In the genomic region with DNA sequence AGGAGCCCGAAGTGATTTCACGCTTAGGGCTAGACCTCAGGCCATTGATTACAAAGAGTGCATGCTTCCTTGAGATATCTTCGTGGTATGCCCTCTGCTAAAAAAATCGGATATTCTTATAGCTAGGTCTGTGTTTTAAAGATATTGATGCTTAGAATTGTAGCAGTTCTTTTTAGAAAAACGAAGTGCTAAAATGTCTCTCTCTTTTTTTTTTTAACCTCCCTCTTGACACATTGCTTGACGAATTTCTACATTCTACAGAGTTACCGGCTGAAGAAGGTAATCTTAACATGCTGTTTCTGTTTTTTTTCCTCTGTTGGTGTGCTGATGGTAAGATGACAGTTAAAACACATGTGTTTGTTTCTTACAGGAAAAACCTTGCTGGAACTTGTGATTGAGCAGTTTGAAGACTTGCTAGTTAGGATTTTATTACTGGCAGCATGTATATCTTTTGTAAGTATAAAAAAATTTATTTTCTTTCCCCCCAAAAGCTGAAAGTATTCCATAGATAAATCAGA, we compare ENCODE assay signal across 8 cellular contexts. TPM values are rescaled to one million over a fixed set of nuclear protein-coding genes. Genes with fewer than 3 reads are reported as not detected.
DNase-seq lines count a peak whose midpoint lies in the region; ATAC-seq and TF ChIP-seq lines count a peak whose summit lies in the region.

No MANE protein-coding gene starts in this region.

- DNase-seq in H7 (no peak), SK-N-MC (ENCODE audit: low read depth, low spot score) (no peak), fibroblast of villous mesenchyme (ENCODE audit: low read depth) (no peak), smooth muscle cell (lab: John Stamatoyannopoulos, UW; ENCODE audit: unreplicated experiment) (no peak), dedifferentiated amniotic fluid mesenchymal stem cell (ENCODE audit: extremely low spot score) (no peak), AG20443 (ENCODE audit: low spot score) (no peak), sciatic nerve (ENCODE audit: low spot score) (no peak)

- ATAC-seq in GM19467 (IDR thresholded peaks at IDR 0.05; ENCODE audit: unreplicated experiment) = no peak
- no peak for ATAC-seq in sciatic nerve

- peaks cover 41% of the 10 kb centered on the region for H3K4me1 ChIP-seq in smooth muscle cell (ENCODE audit: low read depth)

- TF ChIP-seq CTCF in fibroblast of villous mesenchyme (IDR thresholded peaks at IDR 0.05; ENCODE audit: insufficient read depth, low read depth, low read length) = no peak
- TF ChIP-seq CTCF in smooth muscle cell (IDR thresholded peaks at IDR 0.05; ENCODE audit: borderline replicate concordance, insufficient read depth, poor library complexity, severe bottlenecking) = no peak

- no peaks in the 10 kb centered on the region for H3F3A ChIP-seq in smooth muscle cell (ENCODE audit: low read depth)

- H4K20me1 ChIP-seq in smooth muscle cell (ENCODE audit: low read depth) = peaks cover 59% of the 10 kb centered on the region

- H3K4me2 ChIP-seq in smooth muscle cell = peak overlapping the region; percentile 94

- no peaks in the 10 kb centered on the region for H3K9me3 ChIP-seq in SK-N-MC (ENCODE audit: low read depth, low read length)
- H3K9me3 ChIP-seq in smooth muscle cell (replicated peaks; ENCODE audit: low read depth) = no peaks in the 10 kb centered on the region

- intact Hi-C loops in sciatic nerve (cut with DNase I) = no loop called here

- peaks cover 57% of the 10 kb centered on the region for H3K79me2 ChIP-seq in smooth muscle cell (ENCODE audit: low read depth)

- peak overlapping the region; percentile 95 for H3K4me3 ChIP-seq in H7 (ENCODE audit: insufficient read depth, low read depth, low read length)
- peak overlapping the region; percentile 97 for H3K4me3 ChIP-seq in SK-N-MC
- H3K4me3 ChIP-seq in fibroblast of villous mesenchyme (ENCODE audit: low read depth, low read length) = peak overlapping the region; percentile 88
- peak overlapping the region; percentile 70 for H3K4me3 ChIP-seq in smooth muscle cell

- no peaks in the 10 kb centered on the region for H3K27me3 ChIP-seq in H7 (ENCODE audit: control insufficient read depth, insufficient read depth, low read length)
- H3K27me3 ChIP-seq in smooth muscle cell (ENCODE audit: low read depth) = no peaks in the 10 kb centered on the region

- H3K36me3 ChIP-seq in H7 (replicated peaks; ENCODE audit: control insufficient read depth, insufficient read depth, low read length) (peaks cover 3% of the 10 kb centered on the region; the same call in 1 of the 2 replicates), SK-N-MC (ENCODE audit: insufficient read depth, low read length) (peaks cover 53% of the 10 kb centered on the region), smooth muscle cell (ENCODE audit: low read depth) (no peaks in the 10 kb centered on the region)

- no peak overlapping the region for H2AFZ ChIP-seq in smooth muscle cell (ENCODE audit: low read depth)

- H3K9ac ChIP-seq in SK-N-MC (ENCODE audit: insufficient read length) (peak overlapping the region; percentile 91), smooth muscle cell (ENCODE audit: low read depth) (peak overlapping the region; percentile 92)

- H3K27ac ChIP-seq in SK-N-MC = peak overlapping the region; percentile 82
- H3K27ac ChIP-seq in smooth muscle cell (ENCODE audit: low read depth) = peak overlapping the region; percentile 96

- WGBS in smooth muscle cell (ENCODE audit: low lambda C conversion rate) = 2% methylated on average over 7 of the region's 7 CpGs

RNA-seq across cellular contexts. Expression of gene ATP2A2, which starts 1.4 kb away (rescaled TPM):
- 98.7 and 107 TPM in 2 replicates for total RNA-seq in H7 (2014; rRNA removed; shearing (Covaris generic))
- total RNA-seq in fibroblast of villous mesenchyme = 221 and 247 TPM in 2 replicates
- 103 and 104 TPM in 2 replicates for total RNA-seq in smooth muscle cell
- 47.6 and 53.7 TPM in 2 replicates for polyA plus RNA-seq in smooth muscle cell
- total RNA-seq in sciatic nerve = 131 TPM
